ENCODE assay signal across 9 cellular contexts in the genomic region with DNA sequence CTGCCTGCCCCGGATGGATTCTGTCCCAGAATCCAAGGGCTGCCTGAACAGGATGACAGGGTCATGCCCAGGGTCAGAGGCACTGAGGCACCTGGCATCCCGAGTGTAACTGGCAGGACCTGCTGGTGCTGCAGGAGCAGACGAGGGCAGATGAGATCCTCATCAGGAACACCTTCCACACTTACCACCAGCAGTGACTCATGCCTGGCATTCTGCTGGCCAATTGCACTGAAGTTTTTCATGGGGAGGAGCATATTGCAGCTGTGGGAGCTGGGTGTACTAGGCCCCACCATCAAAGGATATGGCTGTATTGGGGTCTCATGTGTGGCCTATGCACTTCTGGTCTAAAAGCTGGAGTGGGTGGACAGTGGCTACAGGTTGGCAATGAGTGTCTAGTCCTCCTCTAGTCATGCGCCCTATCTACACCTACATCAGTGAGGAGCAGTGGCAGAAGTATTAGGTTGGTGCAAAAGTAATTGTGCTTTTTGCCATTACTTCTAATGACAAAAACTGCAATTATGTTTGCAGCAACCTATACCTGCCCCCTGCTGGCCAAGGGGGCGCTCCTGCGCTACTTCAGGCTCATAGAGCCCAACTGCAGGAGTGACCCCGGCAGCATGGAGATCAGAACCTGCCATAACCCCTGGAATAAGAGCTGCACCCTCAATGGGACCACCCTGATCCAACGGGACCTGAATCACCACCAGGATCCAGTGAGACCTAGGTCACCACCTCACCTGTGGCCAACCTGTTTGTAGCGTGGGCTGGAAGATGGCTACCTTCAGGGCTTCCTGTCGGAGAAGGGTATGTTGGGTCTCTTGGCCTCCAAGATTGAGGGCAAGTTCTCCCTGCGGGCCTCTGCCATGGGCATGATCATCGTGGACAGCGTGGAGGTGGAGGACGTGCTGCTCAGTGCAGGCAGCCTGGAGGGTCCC. TPM values are rescaled to one million over a fixed set of nuclear protein-coding genes. Genes with fewer than 3 reads are reported as not detected.
DNase-seq lines count a peak whose midpoint lies in the region; ATAC-seq and TF ChIP-seq lines count a peak whose summit lies in the region.
"Had no signal": no experiment of that assay in that cellular context is flagged by ENCODE, and none has a peak within 500 bp of the region (broad histone marks: within the 10 kb centered on the region; RNA-seq: fewer than 3 reads in every experiment).

No MANE protein-coding gene starts in this region.

- no peak overlapping the region for H3K27ac ChIP-seq in A673 (ENCODE audit: low read depth, low read length, poor library complexity, severe bottlenecking)

- no peaks in the 10 kb centered on the region for H3K9me3 ChIP-seq in A673 (ENCODE audit: low read depth, low read length, poor library complexity, severe bottlenecking)

- no peak overlapping the region for H3K4me3 ChIP-seq in A673 (ENCODE audit: low read depth, low read length, poor library complexity, severe bottlenecking)
- no peak overlapping the region for H3K4me3 ChIP-seq in H7 (ENCODE audit: insufficient read depth, low read depth, low read length)

- no peaks in the 10 kb centered on the region for H3K36me3 ChIP-seq in A673 (ENCODE audit: insufficient read depth, low read length, poor library complexity, severe bottlenecking)
- H3K36me3 ChIP-seq in H7 (replicated peaks; ENCODE audit: control insufficient read depth, insufficient read depth, low read length) = no peaks in the 10 kb centered on the region

- intact Hi-C loops in A673 (cut with micrococcal nuclease; ENCODE audit: unreplicated experiment) = no loop called here
- intact Hi-C loops in activated B cell treated with CpG ODN at 0.5 μM for 24 hours (cut with micrococcal nuclease) = loop anchor here (1.0 to 2.0 kb wide), 8 partner anchors 45 to 621 kb away; no protein-coding TSS in a partner anchor
- intact Hi-C loops in sciatic nerve (cut with DNase I) = no loop called here

- H3K4me3 Mint-ChIP-seq in activated B cell treated with CpG ODN at 0.5 μM for 24 hours = no peak overlapping the region

- H3K4me1 ChIP-seq in A673 (ENCODE audit: insufficient read depth, low read length, poor library complexity, severe bottlenecking) = no peaks in the 10 kb centered on the region

- peak; percentile 22 for DNase-seq in A673 (ENCODE audit: low spot score)
- DNase-seq in H7 = peak; percentile 57
- peak; percentile 48 for DNase-seq in activated B cell treated with CpG ODN at 0.5 μM for 24 hours
- peak; percentile 60 for DNase-seq in effector CD4-positive, alpha-beta T cell
- peak; percentile 17 to 35 for DNase-seq in stimulated activated CD4-positive, alpha-beta T cell treated with anti-CD3 and anti-CD28 coated beads, Interleukin-15, amount 100 ng/mL, for 48 hours (ENCODE audit: low read depth in 2 of 2)
- DNase-seq in sciatic nerve (ENCODE audit: low spot score) = no peak

- H3K4me1 Mint-ChIP-seq in activated B cell treated with CpG ODN at 0.5 μM for 24 hours = peaks cover 57% of the 10 kb centered on the region

- no peaks in the 10 kb centered on the region for H3K27me3 Mint-ChIP-seq in activated B cell treated with CpG ODN at 0.5 μM for 24 hours

- CTCF ChIA-PET in A673 (lab: Charles Lee) = interaction anchor here (1.2 kb wide), 1 partner anchor 129 kb away, joined by 3 read pairs; no protein-coding TSS in a partner anchor
- CTCF ChIA-PET in activated B cell treated with CpG ODN at 0.5 μM for 24 hours (lab: Charles Lee) = interaction anchor here (1.2 to 5.8 kb wide), 6 partner anchors 9 to 555 kb away, joined by 4 to 41 read pairs (median 5); no protein-coding TSS in a partner anchor

- H3K27me3 ChIP-seq in A673 (replicated peaks; ENCODE audit: insufficient read depth, low read depth, low read length, poor library complexity) (peaks cover 25% of the 10 kb centered on the region), H7 (ENCODE audit: control insufficient read depth, insufficient read depth, low read length) (no peaks in the 10 kb centered on the region)

- no peaks in the 10 kb centered on the region for H3K9me3 Mint-ChIP-seq in activated B cell treated with CpG ODN at 0.5 μM for 24 hours

- TF ChIP-seq CTCF in A673 (conservative IDR thresholded peaks at IDR 0.05; ENCODE audit: low read depth, low read length) (peak; percentile 51), activated B cell treated with CpG ODN at 0.5 μM for 24 hours (IDR thresholded peaks at IDR 0.05) (no peak)

- no TSS peak for BruUV-seq in A673 (replicated peaks; lab: Mats Ljungman, UMichigan)

- no peaks in the 10 kb centered on the region for H3K36me3 Mint-ChIP-seq in activated B cell treated with CpG ODN at 0.5 μM for 24 hours (ENCODE audit: low read depth)

- POLR2A ChIA-PET in A673 (lab: Charles Lee; ENCODE audit: low non-redundant PET) = no interaction called here
- POLR2A ChIA-PET in activated B cell treated with CpG ODN at 0.5 μM for 24 hours (lab: Charles Lee) = interaction anchor here (2.0 to 2.8 kb wide), 2 partner anchors 8 to 26 kb away, joined by 12 to 14 read pairs; a partner anchor contains a TSS

- H3K27ac Mint-ChIP-seq in activated B cell treated with CpG ODN at 0.5 μM for 24 hours = peak overlapping the region; percentile 95

- ATAC-seq in activated B cell treated with CpG ODN at 0.5 μM for 24 hours (ENCODE audit: low read depth) (peak; percentile 23), GM21423 (IDR thresholded peaks at IDR 0.05; ENCODE audit: unreplicated experiment) (no peak), sciatic nerve (no peak), GM21619 (IDR thresholded peaks at IDR 0.05; ENCODE audit: unreplicated experiment) (no peak)

RNA-seq across cellular contexts. Expression of a gene that starts 8.0 kb away (rescaled TPM):
- total RNA-seq in A673 (2021) (not detected in 2 replicates), activated B cell treated with CpG ODN at 0.5 μM for 24 hours (15.0 and 21.0 TPM in 2 replicates), sciatic nerve (0.89 TPM)
- total RNA-seq in H7 (2014; rRNA removed; shearing (Covaris generic)) = not detected in 2 replicates
- total RNA-seq: right cardiac atrium had no signal
